8 cellular contexts compared by ENCODE assay signal in genomic region chr4:110516106-110516922, GRCh38. TPM values are rescaled to one million over a fixed set of nuclear protein-coding genes. Genes with fewer than 3 reads are reported as not detected.
DNase-seq lines count a peak whose midpoint lies in the region; ATAC-seq and TF ChIP-seq lines count a peak whose summit lies in the region.

No MANE protein-coding gene starts in this region.

- intact Hi-C loops in activated naive CD4-positive, alpha-beta T cell treated with anti-CD3 and anti-CD28 coated beads for 36 hours (cut with micrococcal nuclease): loop anchor here (1.0 to 10.0 kb wide), 5 partner anchors 221 to 702 kb away; partner anchors contain the start of genes ELOVL6 and GAR1

- H3K27ac ChIP-seq in SJSA1: peak overlapping the region; percentile 56

- DNase-seq in DMS53 (lab: John Stamatoyannopoulos, UW) (peak; percentile 93), SJSA1 (ENCODE audit: low read depth in 1 of 2, low spot score in 2 of 2) (peak; percentile 77 to 81), glomerular visceral epithelial cell (ENCODE audit: extremely low spot score) (peak; percentile 52), progenitor cell of endocrine pancreas (ENCODE audit: low spot score, unreplicated experiment) (peak; percentile 57), type B pancreatic cell (ENCODE audit: extremely low spot score, unreplicated experiment) (no peak)
- peak; percentile 76 for DNase-seq in activated naive CD4-positive, alpha-beta T cell treated with anti-CD3 and anti-CD28 coated beads for 36 hours

- peak; percentile 90 for ATAC-seq in GM21515 (IDR thresholded peaks at IDR 0.05; ENCODE audit: unreplicated experiment)

- H3K27ac Mint-ChIP-seq in activated naive CD4-positive, alpha-beta T cell treated with anti-CD3 and anti-CD28 coated beads for 36 hours: no peak overlapping the region
- no peak overlapping the region for H3K27ac Mint-ChIP-seq in progenitor cell of endocrine pancreas
- H3K27ac Mint-ChIP-seq in type B pancreatic cell: no peak overlapping the region

- TF ChIP-seq RAD21 in Ishikawa (IDR thresholded peaks at IDR 0.05; ENCODE audit: low read depth): peak; percentile 52

- CTCF ChIA-PET in activated naive CD4-positive, alpha-beta T cell treated with anti-CD3 and anti-CD28 coated beads for 36 hours (lab: Charles Lee): interaction anchor here (0.5 to 16.8 kb wide), 18 partner anchors 8 to 783 kb away, joined by 3 to 371 read pairs (median 4); no protein-coding TSS in a partner anchor

- peak overlapping the region; percentile 50 for H3K4me3 ChIP-seq in SJSA1

- peak; percentile 87 for TF ChIP-seq CTCF in progenitor cell of endocrine pancreas (IDR thresholded peaks at IDR 0.05; ENCODE audit: unreplicated experiment)
- peak; percentile 82 for TF ChIP-seq CTCF in type B pancreatic cell (conservative IDR thresholded peaks at IDR 0.05)

- H3K4me1 ChIP-seq in SJSA1 (replicated peaks): peaks cover 9% of the 10 kb centered on the region

- H3K9me3 Mint-ChIP-seq in activated naive CD4-positive, alpha-beta T cell treated with anti-CD3 and anti-CD28 coated beads for 36 hours: no peaks in the 10 kb centered on the region
- no peaks in the 10 kb centered on the region for H3K9me3 Mint-ChIP-seq in progenitor cell of endocrine pancreas (ENCODE audit: low read depth)
- H3K9me3 Mint-ChIP-seq in type B pancreatic cell: no peaks in the 10 kb centered on the region

- H3K4me1 Mint-ChIP-seq in activated naive CD4-positive, alpha-beta T cell treated with anti-CD3 and anti-CD28 coated beads for 36 hours (ENCODE audit: low read depth): peaks cover 9% of the 10 kb centered on the region
- H3K4me1 Mint-ChIP-seq in progenitor cell of endocrine pancreas (ENCODE audit: low read depth): no peaks in the 10 kb centered on the region
- H3K4me1 Mint-ChIP-seq in type B pancreatic cell (ENCODE audit: unreplicated experiment): peaks cover 4% of the 10 kb centered on the region

- H3K36me3 Mint-ChIP-seq in activated naive CD4-positive, alpha-beta T cell treated with anti-CD3 and anti-CD28 coated beads for 36 hours (ENCODE audit: low read depth): no peaks in the 10 kb centered on the region
- no peaks in the 10 kb centered on the region for H3K36me3 Mint-ChIP-seq in progenitor cell of endocrine pancreas (ENCODE audit: insufficient read depth)
- H3K36me3 Mint-ChIP-seq in type B pancreatic cell: peaks cover under 1% of the 10 kb centered on the region

- TF ChIP-seq EP300 in Ishikawa (IDR thresholded peaks at IDR 0.05; ENCODE audit: borderline replicate concordance): no peak

- H3K9me3 ChIP-seq in SJSA1 (replicated peaks): no peaks in the 10 kb centered on the region

- H3K27me3 ChIP-seq in SJSA1 (replicated peaks): no peaks in the 10 kb centered on the region

- H3K36me3 ChIP-seq in SJSA1: no peaks in the 10 kb centered on the region; the same call in 1 of the 2 replicates

- H3K27me3 Mint-ChIP-seq in activated naive CD4-positive, alpha-beta T cell treated with anti-CD3 and anti-CD28 coated beads for 36 hours (ENCODE audit: low read depth): no peaks in the 10 kb centered on the region
- H3K27me3 Mint-ChIP-seq in progenitor cell of endocrine pancreas (no peaks in the 10 kb centered on the region), type B pancreatic cell (no peaks in the 10 kb centered on the region)

- H3K4me3 Mint-ChIP-seq in activated naive CD4-positive, alpha-beta T cell treated with anti-CD3 and anti-CD28 coated beads for 36 hours: peak overlapping the region; percentile 79
- no peak overlapping the region for H3K4me3 Mint-ChIP-seq in progenitor cell of endocrine pancreas (ENCODE audit: low read depth)
- H3K4me3 Mint-ChIP-seq in type B pancreatic cell: peak overlapping the region; percentile 69

TF ChIP-seq in Ishikawa, 13 proteins besides CTCF, POLR2A, EP300 and RAD21:
- no peak for TF ChIP-seq FOXM1 (IDR thresholded peaks at IDR 0.05; ENCODE audit: borderline replicate concordance, low read depth)
- TF ChIP-seq MAX (IDR thresholded peaks at IDR 0.05): no peak
- TF ChIP-seq CEBPB (IDR thresholded peaks at IDR 0.05): no peak
- TF ChIP-seq TAF1 (IDR thresholded peaks at IDR 0.05; ENCODE audit: low read depth): no peak
- TF ChIP-seq YY1 (IDR thresholded peaks at IDR 0.05; ENCODE audit: low read depth): no peak
- TF ChIP-seq USF1 (IDR thresholded peaks at IDR 0.05): no peak
- no peak for TF ChIP-seq TEAD4 (IDR thresholded peaks at IDR 0.05)
- no peak for TF ChIP-seq EGR1 (IDR thresholded peaks at IDR 0.05)
- no peak for TF ChIP-seq REST (IDR thresholded peaks at IDR 0.05; ENCODE audit: low read depth)

RNA-seq across cellular contexts. Expression of gene ENPEP, which starts 40.4 kb away (rescaled TPM):
- 12.7 and 16.5 TPM in 2 replicates for total RNA-seq in SJSA1 (2014; rRNA removed; shearing (Covaris generic))
- not detected for total RNA-seq in activated naive CD4-positive, alpha-beta T cell treated with anti-CD3 and anti-CD28 coated beads for 36 hours
- total RNA-seq in progenitor cell of endocrine pancreas: 1.4 and 1.7 TPM in 2 replicates
- total RNA-seq in type B pancreatic cell (ENCODE audit: low replicate concordance): 6.2 and 8.6 TPM in 2 replicates
